Comparison of ENCODE assay signal across 25 cellular contexts in genomic region chr11:100563541-100564280, GRCh38.
DNase-seq lines count a peak whose midpoint lies in the region; ATAC-seq and TF ChIP-seq lines count a peak whose summit lies in the region.
"Had no signal": no experiment of that assay in that cellular context is flagged by ENCODE, and none has a peak within 500 bp of the region (broad histone marks: within the 10 kb centered on the region; RNA-seq: fewer than 3 reads in every experiment).

No MANE protein-coding gene starts in this region.

- peak; percentile 21 for DNase-seq in AG09309 (ENCODE audit: low read depth)
- DNase-seq in HEK293T (ENCODE audit: extremely low spot score) = no peak
- DNase-seq in epithelial cell of esophagus (ENCODE audit: low read depth) = peak; percentile 24
- peak; percentile 16 for DNase-seq in mesendoderm
- DNase-seq in cerebellar nuclear complex (lab: John Stamatoyannopoulos, UW) = no peak
- DNase-seq in left ventricle myocardium superior = no peak
- DNase-seq: activated naive CD4-positive, alpha-beta T cell treated with Interleukin-2 at 50 U/mL for 16 hours; activated T-cell treated with anti-CD3 and anti-CD28 coated beads, Interleukin-2, amount 50 U/mL, for 24 hours; anterior cingulate cortex; DMS 273 treated with DMSO at 0.1 percent for 48 hours; effector memory CD8-positive, alpha-beta T cell; esophagus squamous epithelium; H9; heart right ventricle; NCI-H146; NCI-H2171 treated with DMSO at 0.1 percent for 48 hours; NCI-H526 treated with DMSO at 0.1 percent for 48 hours; right cardiac atrium; stimulated activated CD8-positive, alpha-beta memory T cell treated with anti-CD3 and anti-CD28 coated beads, Interleukin-4, amount 100 ng/mL, for 48 hours; T1000 had no signal

- H3K4ac ChIP-seq in mesendoderm (ENCODE audit: low read depth, low read length) = no peak overlapping the region

- H3K9ac ChIP-seq in mesendoderm (ENCODE audit: low read length) = no peak overlapping the region

- no peak overlapping the region for H3K23ac ChIP-seq in mesendoderm (ENCODE audit: low read length)

- no peaks in the 10 kb centered on the region for H3K79me1 ChIP-seq in mesendoderm (ENCODE audit: low read length)

- TF ChIP-seq CTCF in AG09309 (IDR thresholded peaks at IDR 0.05; ENCODE audit: control insufficient read depth, insufficient read depth, low read depth, low read length, missing control alignments) (no peak), epithelial cell of esophagus (IDR thresholded peaks at IDR 0.05; ENCODE audit: insufficient read depth, low read depth, low read length, missing control alignments) (no peak)

- H3K27ac ChIP-seq in mesendoderm (ENCODE audit: low read depth, low read length) = no peak overlapping the region
- H3K27ac ChIP-seq: A549, esophagus squamous epithelium, RWPE1 had no signal

- no CpG with 5 or more reads among the region's 8 CpGs for WGBS in mesendoderm (ENCODE audit: extremely low coverage, insufficient coverage, low lambda C conversion rate)

- no peaks in the 10 kb centered on the region for H3K27me3 ChIP-seq in mesendoderm (ENCODE audit: insufficient read depth, low read length, poor library complexity)
- H3K27me3 ChIP-seq: esophagus squamous epithelium, heart right ventricle had no signal

- ATAC-seq in left ventricle myocardium superior (no peak), HG02970 (IDR thresholded peaks at IDR 0.05; ENCODE audit: low FRiP score, unreplicated experiment) (no peak), GM19467 (IDR thresholded peaks at IDR 0.05; ENCODE audit: unreplicated experiment) (no peak)
- ATAC-seq: A549; effector memory CD8-positive, alpha-beta T cell; heart right ventricle; right cardiac atrium had no signal

- no peak overlapping the region for H3K18ac ChIP-seq in mesendoderm (ENCODE audit: low read length)

- intact Hi-C loops in left ventricle myocardium superior (cut with micrococcal nuclease) = no loop called here

- H3K4me3 ChIP-seq in AG09309 (ENCODE audit: control insufficient read depth, low read depth, low read length) = no peak overlapping the region
- no peak overlapping the region for H3K4me3 ChIP-seq in epithelial cell of esophagus (ENCODE audit: low read length)
- no peak overlapping the region for H3K4me3 ChIP-seq in mesendoderm (ENCODE audit: low read length)
- H3K4me3 ChIP-seq: A549, esophagus squamous epithelium, heart right ventricle, lung had no signal

- H2BK5ac ChIP-seq in mesendoderm (ENCODE audit: low read length) = no peak overlapping the region

- CTCF ChIA-PET in HEK293T (lab: Yijun Ruan, JAX) = no interaction called here

- POLR2A ChIA-PET in HEK293T (lab: Yijun Ruan, JAX) = no interaction called here

- H3K79me2 ChIP-seq in mesendoderm (ENCODE audit: control insufficient read depth, insufficient read depth, low read length) = no peaks in the 10 kb centered on the region

- no peak overlapping the region for H3K4me2 ChIP-seq in mesendoderm (ENCODE audit: low read length)
- H3K4me2 ChIP-seq: A549 had no signal

- H2BK120ac ChIP-seq in mesendoderm (ENCODE audit: low read depth, low read length) = no peak overlapping the region

- H2BK15ac ChIP-seq in mesendoderm (replicated peaks; ENCODE audit: low read depth) = no peak overlapping the region

- no peak overlapping the region for H4K8ac ChIP-seq in mesendoderm (ENCODE audit: low read depth, low read length)

- no peak overlapping the region for H4K5ac ChIP-seq in mesendoderm (ENCODE audit: low read length)

- H2AK5ac ChIP-seq in mesendoderm (ENCODE audit: low read length) = no peak overlapping the region

- no peak overlapping the region for H3K56ac ChIP-seq in mesendoderm (ENCODE audit: low read length)

- H3K36me3 ChIP-seq in mesendoderm (ENCODE audit: control insufficient read depth, insufficient read depth, low read length) = no peaks in the 10 kb centered on the region
- H3K36me3 ChIP-seq: esophagus squamous epithelium, heart right ventricle had no signal

- no peaks in the 10 kb centered on the region for H3K4me1 ChIP-seq in mesendoderm (ENCODE audit: control insufficient read depth, low read depth, low read length)
- H3K4me1 ChIP-seq: A549 had no signal

TF ChIP-seq in HEK293T, 16 proteins besides CTCF, POLR2A, EP300 and RAD21:
- TF ChIP-seq BHLHE40 (IDR thresholded peaks at IDR 0.05; ENCODE audit: borderline replicate concordance) (no peak), ZNF384 (IDR thresholded peaks at IDR 0.05) (no peak), L3MBTL2 (conservative IDR thresholded peaks at IDR 0.05) (no peak), ARNT (IDR thresholded peaks at IDR 0.05) (0 out of 2 replicates have a peak, but pooled peaks have one; percentile 37), CTBP1 (IDR thresholded peaks at IDR 0.05; ENCODE audit: borderline replicate concordance) (peak; percentile 16; the same call in 1 of the 2 replicates), SP1 (IDR thresholded peaks at IDR 0.05) (no peak), ELF4 (IDR thresholded peaks at IDR 0.05) (no peak), FOXA1 (IDR thresholded peaks at IDR 0.05) (no peak), LEF1 (IDR thresholded peaks at IDR 0.05; ENCODE audit: borderline replicate concordance) (no peak), NFRKB (IDR thresholded peaks at IDR 0.05) (no peak), TARDBP (IDR thresholded peaks at IDR 0.05) (no peak), HDGF (IDR thresholded peaks at IDR 0.05; ENCODE audit: borderline replicate concordance) (no peak), SUZ12 (IDR thresholded peaks at IDR 0.05) (no peak), FOXK2 (IDR thresholded peaks at IDR 0.05) (no peak), FOXM1 (IDR thresholded peaks at IDR 0.05; ENCODE audit: borderline replicate concordance) (no peak), PKNOX1 (IDR thresholded peaks at IDR 0.05) (0 out of 2 replicates have a peak, but pooled peaks have one; percentile 23)
TF ChIP-seq in HEK293T: peak in this region for 3.

Comparison
In these comparisons a context has a peak if more than half of its experiments do, and no peak if none do; other contexts are left out.
1. DNase-seq: peak in AG09309 (single experiment), epithelial cell of esophagus (single experiment) and mesendoderm (single experiment); none in HEK293T (single experiment), cerebellar nuclear complex (0 of 2) and left ventricle myocardium superior (single experiment).